Comparison of ENCODE assay signal across 30 cellular contexts in the genomic region with DNA sequence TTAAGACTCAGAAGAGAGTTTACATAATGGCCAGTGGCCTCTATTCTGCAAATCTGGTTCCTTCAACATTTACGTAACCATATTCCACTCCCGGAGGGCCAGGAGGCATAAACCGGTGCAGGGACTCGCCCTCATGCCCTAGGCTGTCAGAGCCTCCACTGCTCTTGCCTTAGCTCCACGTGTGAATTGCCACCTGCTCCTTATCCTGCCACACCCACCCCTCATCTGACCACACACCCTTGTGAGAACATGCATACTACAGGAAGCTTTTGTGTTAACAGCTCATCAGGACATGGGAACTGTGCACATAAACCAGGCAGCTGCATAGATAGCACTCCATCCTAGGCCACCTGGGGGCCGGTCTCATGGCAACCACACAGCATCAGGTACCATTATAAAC.
DNase-seq lines count a peak whose midpoint lies in the region; ATAC-seq, FAIRE-seq and TF ChIP-seq lines count a peak whose summit lies in the region.
"Had no signal": no experiment of that assay in that cellular context is flagged by ENCODE, and none has a peak within 500 bp of the region (broad histone marks: within the 10 kb centered on the region; RNA-seq: fewer than 3 reads in every experiment).

No MANE protein-coding gene starts in this region.

- no peaks in the 10 kb centered on the region for H3K4me1 ChIP-seq in small intestine (ENCODE audit: control insufficient read depth in 2 of 2, insufficient read depth in 1 of 2, low read depth in 1 of 2, low read length in 1 of 2)
- H3K4me1 ChIP-seq in spleen, result peaks cover 0 to 15% (median 4%) of the 10 kb centered on the region in 6 donors
- H3K4me1 ChIP-seq: sigmoid colon had no signal

- FAIRE-seq in small intestine (lab: Jason Lieb, UNC), result no peak
- FAIRE-seq: colon, TTC549 had no signal

- intact Hi-C loops in left colon (cut with DNase I, micrococcal nuclease) (loop anchor here in 1 of 2 donors (10.0 kb wide), 1 partner anchor 124 kb away; no protein-coding TSS in a partner anchor), spleen (cut with DNase I; ENCODE audit: low total_unique reads) (no loop called here)

- H3K4me3 ChIP-seq in small intestine (ENCODE audit: low read depth in 1 of 2, low read length in 2 of 2) (no peak overlapping the region), spleen (no peak overlapping the region)
- H3K4me3 ChIP-seq: GM23338, PC-9, sigmoid colon, tibial artery had no signal

- DNase-seq in DMS153 (lab: John Stamatoyannopoulos, UW) (peak; percentile 65), DMS153 treated with DMSO at 0.1 percent for 48 hours (lab: John Stamatoyannopoulos, UW; ENCODE audit: unreplicated experiment) (no peak), NCI-H345 (lab: John Stamatoyannopoulos, UW) (peak; percentile 82), left colon (peak; percentile 17 to 39), small intestine (peak; percentile 12), GDM1 (lab: John Stamatoyannopoulos, UW) (no peak), pons (ENCODE audit: low spot score) (no peak), spleen (no peak)
- DNase-seq: activated CD4-positive, CD25-positive, alpha-beta regulatory T cell; activated effector memory CD4-positive, alpha-beta T cell treated with anti-CD3 and anti-CD28 coated beads, Interleukin-2, amount 50 U/mL, for 16 hours; activated T-cell treated with anti-CD3 and anti-CD28 coated beads, Interleukin-2, amount 50 U/mL, for 24 hours; aorta; Calu3; immature natural killer cell; IMR-90; left cardiac atrium; NCI-H1694 treated with DMSO at 0.1 percent for 48 hours; PC-9; sigmoid colon; SK-N-SH; stimulated activated CD4-positive, alpha-beta T cell treated with anti-CD3 and anti-CD28 coated beads, Interleukin-15, amount 100 ng/mL, for 24 hours; stimulated activated CD4-positive, alpha-beta T cell treated with anti-CD3 and anti-CD28 coated beads, Interleukin-4, amount 100 ng/mL, for 4 hours; T-helper 17 cell; tibial artery had no signal

- H3K27me3 ChIP-seq in small intestine (ENCODE audit: control insufficient read depth in 2 of 2, insufficient read depth in 2 of 2, low read length in 2 of 2), result no peaks in the 10 kb centered on the region
- peaks cover 0 to 59% (median 0%) of the 10 kb centered on the region in 7 donors for H3K27me3 ChIP-seq in spleen (replicated peaks in 1 of 7)
- H3K27me3 ChIP-seq: sigmoid colon had no signal

- WGBS in small intestine, 3 donors, result 13 to 42% (median 38%) methylated on average over 6 of the region's 6 CpGs
- 54 to 73% (median 65%) methylated on average over 6 of the region's 6 CpGs for WGBS in spleen, 5 donors

- peak; percentile 89 for ATAC-seq in left colon
- ATAC-seq: GM23338, left cardiac atrium, Right ventricle myocardium inferior, T-helper 17 cell had no signal

- TF ChIP-seq CTCF in spleen (IDR thresholded peaks at IDR 0.05 in 8 of 11, conservative IDR thresholded peaks at IDR 0.05 in 3 of 11), result no peak

- H3K9me3 ChIP-seq in small intestine (ENCODE audit: control insufficient read depth, low read depth) (no peaks in the 10 kb centered on the region), spleen (no peaks in the 10 kb centered on the region)
- H3K9me3 ChIP-seq: sigmoid colon, SK-N-SH, tibial artery had no signal

- TF ChIP-seq POLR2A in spleen (IDR thresholded peaks at IDR 0.05), result no peak

- H3K27ac ChIP-seq in small intestine (ENCODE audit: low read depth in 1 of 2, low read length in 1 of 2), result no peak overlapping the region
- H3K27ac ChIP-seq in spleen, result no peak overlapping the region
- H3K27ac ChIP-seq: 22Rv1, epithelial cell of prostate, PC-9, sigmoid colon, tibial artery had no signal

- H3K36me3 ChIP-seq in small intestine (ENCODE audit: control insufficient read depth in 2 of 2, insufficient read depth in 2 of 2, low read length in 2 of 2) (no peaks in the 10 kb centered on the region), spleen (no peaks in the 10 kb centered on the region)
- H3K36me3 ChIP-seq: sigmoid colon, tibial artery had no signal

Comparison
In these comparisons a context has a peak if more than half of its experiments do, and no peak if none do; other contexts are left out.
1. DNase-seq: peak in DMS153 (single experiment), NCI-H345 (single experiment), left colon (2 of 2) and small intestine (single experiment); none in DMS153 treated with DMSO at 0.1 percent for 48 hours (single experiment), GDM1 (single experiment), pons (single experiment) and spleen (single experiment).